In genomic region chr12:76091245-76091757, GRCh38 we compare ENCODE assay signal across 26 cellular contexts.
"Had no signal": no experiment of that assay in that cellular context is flagged by ENCODE, and none has a peak within 500 bp of the region (broad histone marks: within the 10 kb centered on the region; RNA-seq: fewer than 3 reads in every experiment).

No MANE protein-coding gene starts in this region.

- H2AFZ ChIP-seq: hepatocyte had no signal

- H3K79me2 ChIP-seq: hepatocyte had no signal

- H3K27me3 ChIP-seq: adrenal gland, body of pancreas, colonic mucosa, gastroesophageal sphincter, hepatocyte, transverse colon had no signal

- H3K4me1 ChIP-seq: adrenal gland, body of pancreas, colonic mucosa, gastroesophageal sphincter, transverse colon had no signal

- DNase-seq: activated CD4-positive, alpha-beta memory T cell treated with anti-CD3 and anti-CD28 coated beads for 36 hours; activated CD4-positive, alpha-beta T cell treated with anti-CD3 and anti-CD28 coated beads, Interleukin-2, amount 10 ng/mL, durations not matched to agents 24 days and 14 days; activated CD4-positive, CD25-positive, alpha-beta regulatory T cell treated with anti-CD3 and anti-CD28 coated beads, Interleukin-2, amount 50 U/mL, for 72 hours; activated CD8-positive, alpha-beta memory T cell treated with anti-CD3 and anti-CD28 coated beads, Interleukin-2, amount 50 U/mL, for 4 hours; activated effector memory CD4-positive, alpha-beta T cell treated with anti-CD3 and anti-CD28 coated beads, Interleukin-2, amount 50 U/mL, for 16 hours; activated naive CD4-positive, alpha-beta T cell treated with anti-CD3 and anti-CD28 coated beads for 36 hours; activated naive CD8-positive, alpha-beta T cell treated with anti-CD3 and anti-CD28 coated beads for 36 hours; activated T-cell treated with anti-CD3 and anti-CD28 coated beads, Interleukin-2, amount 50 U/mL, for 1 hour; adrenal gland; aorta; body of pancreas; cerebellar nuclear complex; colonic mucosa; effector memory CD4-positive, alpha-beta T cell; erythroblast; islet precursor cell; left ventricle myocardium superior; mucosa of descending colon; posterior cingulate gyrus; right cardiac atrium; stimulated activated CD4-positive, alpha-beta T cell treated with anti-CD3 and anti-CD28 coated beads, Interleukin-2, amount 100 ng/mL, for 48 hours; stimulated activated naive CD4-positive, alpha-beta T cell treated with Interleukin-2 at 50 U/mL for 16 hours; transverse colon had no signal

- ATAC-seq: body of pancreas; gastroesophageal sphincter; left ventricle myocardium superior; natural killer cell treated with Interleukin-12 subunit alpha and Interleukin-12 subunit beta and Interleukin-15 and Interleukin-18, amount 100 ng/mL, for 72 hours; right cardiac atrium had no signal

- H3K9me3 ChIP-seq: adrenal gland, body of pancreas, colonic mucosa, gastroesophageal sphincter, mucosa of descending colon, transverse colon had no signal

- H3K36me3 ChIP-seq: adrenal gland, colonic mucosa, gastroesophageal sphincter, transverse colon had no signal

- H3K4me2 ChIP-seq: hepatocyte had no signal

- H3K27ac ChIP-seq: adrenal gland, body of pancreas, colonic mucosa, gastroesophageal sphincter, hepatocyte, transverse colon had no signal

- H3K4me3 ChIP-seq: adrenal gland, body of pancreas, colonic mucosa, gastroesophageal sphincter, hepatocyte, mucosa of descending colon, transverse colon had no signal
